Comparison of ENCODE assay signal across 26 cellular contexts in genomic region chr3:133854971-133855370, GRCh38. TPM values are rescaled to one million over a fixed set of nuclear protein-coding genes. Genes with fewer than 3 reads are reported as not detected.
DNase-seq lines count a peak whose midpoint lies in the region; ATAC-seq and TF ChIP-seq lines count a peak whose summit lies in the region.
"Had no signal": no experiment of that assay in that cellular context is flagged by ENCODE, and none has a peak within 500 bp of the region (broad histone marks: within the 10 kb centered on the region; RNA-seq: fewer than 3 reads in every experiment).

No MANE protein-coding gene starts in this region.

- H3K9me3 Mint-ChIP-seq in progenitor cell of endocrine pancreas (ENCODE audit: low read depth), result no peaks in the 10 kb centered on the region
- H3K9me3 Mint-ChIP-seq: activated naive CD4-positive, alpha-beta T cell treated with anti-CD3 and anti-CD28 coated beads for 36 hours; immature natural killer cell; stimulated activated naive CD8-positive, alpha-beta T cell treated with anti-CD3 and anti-CD28 coated beads, Interleukin-15, Interleukin-2, amounts not matched to agents 100 ng/mL and 50 ng/mL, for 24 hours had no signal

- H3K9me3 ChIP-seq in SK-N-MC (ENCODE audit: low read depth, low read length), result no peaks in the 10 kb centered on the region
- H3K9me3 ChIP-seq: adrenal gland, esophagus muscularis mucosa, MG63, thyroid gland had no signal

- H3K27ac Mint-ChIP-seq in progenitor cell of endocrine pancreas, result no peak overlapping the region
- H3K27ac Mint-ChIP-seq: activated CD8-positive, alpha-beta memory T cell treated with anti-CD3 and anti-CD28 coated beads, Interleukin-2, amount 10 ng/mL, durations not matched to agents 7 days and 5 days; activated naive CD4-positive, alpha-beta T cell treated with anti-CD3 and anti-CD28 coated beads for 36 hours; immature natural killer cell; stimulated activated naive CD8-positive, alpha-beta T cell treated with anti-CD3 and anti-CD28 coated beads, Interleukin-15, Interleukin-2, amounts not matched to agents 100 ng/mL and 50 ng/mL, for 24 hours had no signal

- H3K27ac ChIP-seq in SK-N-MC, result no peak overlapping the region
- H3K27ac ChIP-seq: adrenal gland, esophagus muscularis mucosa, foreskin keratinocyte, thyroid gland had no signal

- ATAC-seq in HG03159 (IDR thresholded peaks at IDR 0.05; ENCODE audit: unreplicated experiment) (no peak), GM19035 (IDR thresholded peaks at IDR 0.05; ENCODE audit: unreplicated experiment) (no peak)
- ATAC-seq: activated CD8-positive, alpha-beta memory T cell treated with anti-CD3 and anti-CD28 coated beads, Interleukin-2, amount 10 ng/mL, durations not matched to agents 7 days and 5 days; foreskin keratinocyte; HCT116; left lobe of liver had no signal

- H3K36me3 ChIP-seq in SK-N-MC (ENCODE audit: insufficient read depth, low read length), result no peaks in the 10 kb centered on the region
- H3K36me3 ChIP-seq: adrenal gland, esophagus muscularis mucosa, MG63, thyroid gland had no signal

- 0 out of 2 replicates have a peak overlapping the region, but pooled peaks have one; percentile 8 for H3K4me3 ChIP-seq in SK-N-MC
- H3K4me3 ChIP-seq: adrenal gland, esophagus muscularis mucosa, MG63, thyroid gland had no signal

- no peak for TF ChIP-seq CTCF in progenitor cell of endocrine pancreas (IDR thresholded peaks at IDR 0.05; ENCODE audit: unreplicated experiment)

- H3K36me3 Mint-ChIP-seq in progenitor cell of endocrine pancreas (ENCODE audit: insufficient read depth), result no peaks in the 10 kb centered on the region
- H3K36me3 Mint-ChIP-seq: activated CD8-positive, alpha-beta memory T cell treated with anti-CD3 and anti-CD28 coated beads, Interleukin-2, amount 10 ng/mL, durations not matched to agents 7 days and 5 days; immature natural killer cell had no signal

- H3K4me3 Mint-ChIP-seq in progenitor cell of endocrine pancreas (ENCODE audit: low read depth), result no peak overlapping the region
- H3K4me3 Mint-ChIP-seq: activated CD8-positive, alpha-beta memory T cell treated with anti-CD3 and anti-CD28 coated beads, Interleukin-2, amount 10 ng/mL, durations not matched to agents 7 days and 5 days; activated naive CD4-positive, alpha-beta T cell treated with anti-CD3 and anti-CD28 coated beads for 36 hours; immature natural killer cell; stimulated activated naive CD8-positive, alpha-beta T cell treated with anti-CD3 and anti-CD28 coated beads, Interleukin-15, Interleukin-2, amounts not matched to agents 100 ng/mL and 50 ng/mL, for 24 hours had no signal

- in situ Hi-C loops in G401 (cut with HindIII; ENCODE audit: low sequenced_read_pairs), result no loop called here

- peak; percentile 35 for DNase-seq in G401 (ENCODE audit: low spot score)
- DNase-seq in SK-N-MC (ENCODE audit: low read depth, low spot score), result no peak
- peak in 36 of 42 donors; percentile 11 to 86 (median 52) for DNase-seq in head of caudate nucleus
- DNase-seq in posterior cingulate gyrus, result peak in 7 of 10 donors; percentile 31 to 93 (median 48)
- no peak for DNase-seq in NCI-H2196 treated with DMSO at 0.1 percent for 48 hours (lab: John Stamatoyannopoulos, UW; ENCODE audit: unreplicated experiment)
- DNase-seq in progenitor cell of endocrine pancreas (ENCODE audit: low spot score, unreplicated experiment), result no peak
- DNase-seq: activated CD8-positive, alpha-beta memory T cell treated with anti-CD3 and anti-CD28 coated beads, Interleukin-2, amount 10 ng/mL, durations not matched to agents 7 days and 5 days; activated naive CD4-positive, alpha-beta T cell treated with anti-CD3 and anti-CD28 coated beads for 36 hours; COR-L47; DMS53; foreskin keratinocyte; immature natural killer cell; KG1; mesendoderm; MG63; NCI-H1436; NCI-H2081 treated with DMSO at 0.1 percent for 48 hours; T1000; thyroid gland had no signal

- intact Hi-C loops in head of caudate nucleus (cut with DNase I) (no loop called here), posterior cingulate gyrus (cut with DNase I) (no loop called here)

- H3K27me3 Mint-ChIP-seq in progenitor cell of endocrine pancreas, result peaks cover 20% of the 10 kb centered on the region
- H3K27me3 Mint-ChIP-seq: activated CD8-positive, alpha-beta memory T cell treated with anti-CD3 and anti-CD28 coated beads, Interleukin-2, amount 10 ng/mL, durations not matched to agents 7 days and 5 days had no signal

- no peak overlapping the region for H3K9ac ChIP-seq in SK-N-MC (ENCODE audit: insufficient read length)

- peaks cover 4% of the 10 kb centered on the region for H3K4me1 Mint-ChIP-seq in progenitor cell of endocrine pancreas (ENCODE audit: low read depth)
- H3K4me1 Mint-ChIP-seq: immature natural killer cell had no signal

RNA-seq across cellular contexts. Expression of gene RAB6B, which starts 40.7 kb away (rescaled TPM):
- total RNA-seq in G401 (2014; rRNA removed; shearing (Covaris generic)), result 2.5 and 4.3 TPM in 2 replicates
- 10.5 and 12.9 TPM in 2 replicates for total RNA-seq in progenitor cell of endocrine pancreas
- total RNA-seq: activated naive CD4-positive, alpha-beta T cell treated with anti-CD3 and anti-CD28 coated beads for 36 hours had no signal

RNA-seq across cellular contexts. Expression of gene SRPRB, which starts 49.4 kb away (rescaled TPM):
- total RNA-seq in G401 (2014; rRNA removed; shearing (Covaris generic)), result 68.1 and 75.9 TPM in 2 replicates
- total RNA-seq in progenitor cell of endocrine pancreas, result 38.2 and 49.1 TPM in 2 replicates

Comparison
In these comparisons a context has a peak if more than half of its experiments do, and no peak if none do; other contexts are left out.
1. DNase-seq: peak in G401 (single experiment), head of caudate nucleus (36 of 42) and posterior cingulate gyrus (7 of 10); none in SK-N-MC (single experiment), NCI-H2196 treated with DMSO at 0.1 percent for 48 hours (single experiment) and progenitor cell of endocrine pancreas (single experiment).